In genomic region chr16:83817022-83817421, GRCh38 we compare ENCODE assay signal across 22 cellular contexts.
"Had no signal": no experiment of that assay in that cellular context is flagged by ENCODE, and none has a peak within 500 bp of the region (broad histone marks: within the 10 kb centered on the region; RNA-seq: fewer than 3 reads in every experiment).

No MANE protein-coding gene starts in this region.

- H3K27me3 ChIP-seq: sigmoid colon, suprapubic skin, transverse colon, upper lobe of right lung, uterus had no signal

- H3K4me1 ChIP-seq: prostate gland, upper lobe of right lung, uterus had no signal

- ATAC-seq: left lobe of liver; mucosa of descending colon; natural killer cell treated with Interleukin-12 subunit alpha and Interleukin-12 subunit beta and Interleukin-15 and Interleukin-18, amount 100 ng/mL, for 72 hours; right cardiac atrium; stimulated activated memory B cell treated with anti-CD40 and anti-IgM and Interleukin-4, amounts not matched to agents 10 μg/mL and 1 μg/mL and 100 μg/mL, for 72 hours; upper lobe of right lung had no signal

- FAIRE-seq: endothelial cell of umbilical vein, frontal cortex, kidney had no signal

- H3K9me3 ChIP-seq: mucosa of descending colon, prostate gland, sigmoid colon, suprapubic skin, transverse colon, upper lobe of right lung, uterus had no signal

- H3K27ac ChIP-seq: coronary artery, prostate gland, suprapubic skin, upper lobe of right lung, uterus had no signal

- H3K36me3 ChIP-seq: prostate gland, transverse colon, uterus had no signal

- DNase-seq: dermis blood vessel endothelial cell; effector memory CD4-positive, alpha-beta T cell; erythroblast; kidney; mesenchymal stem cell; mucosa of descending colon; naive B cell; right cardiac atrium; sigmoid colon; stimulated activated CD4-positive, alpha-beta T cell treated with anti-CD3 and anti-CD28 coated beads, Interleukin-2, amount 100 ng/mL, for 24 hours; stimulated activated CD4-positive, alpha-beta T cell treated with anti-CD3 and anti-CD28 coated beads, Interleukin-4, amount 100 ng/mL, for 24 hours; transverse colon; upper lobe of right lung; uterus had no signal

- H3K4me3 ChIP-seq: coronary artery, mucosa of descending colon, prostate gland, sigmoid colon, suprapubic skin, transverse colon, upper lobe of right lung, uterus had no signal
